24 cellular contexts compared by ENCODE assay signal in the genomic region with DNA sequence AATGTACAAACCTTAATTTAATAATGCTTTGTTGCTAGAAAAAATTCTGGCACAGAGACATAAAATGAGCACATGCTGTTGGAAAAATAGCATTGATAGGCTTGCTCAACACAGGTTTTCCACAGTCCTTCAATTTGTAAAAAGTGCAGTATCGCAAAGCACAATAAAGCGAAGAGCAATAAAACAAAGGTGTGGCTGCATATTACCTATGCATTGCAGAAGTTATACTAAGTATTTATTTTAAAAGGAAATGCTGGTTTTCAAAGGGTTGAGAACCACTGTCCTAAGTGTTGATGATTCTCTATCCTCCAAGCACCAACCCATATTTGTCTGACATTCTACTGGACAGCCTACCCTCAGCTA. TPM values are rescaled to one million over a fixed set of nuclear protein-coding genes. Genes with fewer than 3 reads are reported as not detected.
DNase-seq lines count a peak whose midpoint lies in the region; ATAC-seq, FAIRE-seq and TF ChIP-seq lines count a peak whose summit lies in the region.
"Had no signal": no experiment of that assay in that cellular context is flagged by ENCODE, and none has a peak within 500 bp of the region (broad histone marks: within the 10 kb centered on the region; RNA-seq: fewer than 3 reads in every experiment).

No MANE protein-coding gene starts in this region.

- POLR2A ChIA-PET in activated CD4-positive, alpha-beta memory T cell treated with anti-CD3 and anti-CD28 coated beads for 36 hours (lab: Charles Lee) = no interaction called here
- POLR2A ChIA-PET in CD8-positive, alpha-beta T cell (lab: Charles Lee) = no interaction called here

- WGBS in small intestine, 3 donors = 21 to 80% (median 48%) methylated on average over 2 of the region's 2 CpGs

- CTCF ChIA-PET in activated CD4-positive, alpha-beta memory T cell treated with anti-CD3 and anti-CD28 coated beads for 36 hours (lab: Charles Lee) = no interaction called here
- CTCF ChIA-PET in CD8-positive, alpha-beta T cell (lab: Charles Lee) = no interaction called here

- intact Hi-C loops in colonic mucosa (cut with DNase I) = no loop called here
- intact Hi-C loops in mucosa of descending colon (cut with DNase I, micrococcal nuclease) = no loop called here
- intact Hi-C loops in natural killer cell (cut with micrococcal nuclease) = no loop called here
- intact Hi-C loops in activated CD4-positive, alpha-beta memory T cell treated with anti-CD3 and anti-CD28 coated beads for 36 hours (cut with micrococcal nuclease) = no loop called here
- intact Hi-C loops in CD8-positive, alpha-beta T cell (cut with DNase I, micrococcal nuclease) = no loop called here

- H3K4me3 Mint-ChIP-seq in natural killer cell = no peak overlapping the region
- H3K4me3 Mint-ChIP-seq in activated CD4-positive, alpha-beta memory T cell treated with anti-CD3 and anti-CD28 coated beads for 36 hours = no peak overlapping the region
- H3K4me3 Mint-ChIP-seq in CD8-positive, alpha-beta T cell = no peak overlapping the region
- H3K4me3 Mint-ChIP-seq: CD14-positive monocyte; CD4-positive, alpha-beta memory T cell; CD4-positive, CD25-positive, alpha-beta regulatory T cell had no signal

- no peak for FAIRE-seq in small intestine (lab: Jason Lieb, UNC)
- FAIRE-seq: A204.1, D721Med, G401.6, GM12891, GM19239 had no signal

- ATAC-seq in mucosa of descending colon (peak; percentile 93), natural killer cell (no peak)
- ATAC-seq in CD8-positive, alpha-beta T cell = no peak

- peaks cover 3% of the 10 kb centered on the region for H3K4me1 ChIP-seq in colonic mucosa
- H3K4me1 ChIP-seq in mucosa of descending colon (ENCODE audit: low read depth) = no peaks in the 10 kb centered on the region
- H3K4me1 ChIP-seq in small intestine (ENCODE audit: control insufficient read depth in 2 of 2, insufficient read depth in 1 of 2, low read depth in 1 of 2, low read length in 1 of 2) = no peaks in the 10 kb centered on the region
- H3K4me1 ChIP-seq in CD8-positive, alpha-beta T cell (ENCODE audit: insufficient read depth, low read length) = no peaks in the 10 kb centered on the region
- H3K4me1 ChIP-seq: BE2C, BLaER1, Caco-2 had no signal

- no peaks in the 10 kb centered on the region for H3K9me3 Mint-ChIP-seq in natural killer cell
- no peaks in the 10 kb centered on the region for H3K9me3 Mint-ChIP-seq in activated CD4-positive, alpha-beta memory T cell treated with anti-CD3 and anti-CD28 coated beads for 36 hours
- no peaks in the 10 kb centered on the region for H3K9me3 Mint-ChIP-seq in CD8-positive, alpha-beta T cell

- H3K4me1 Mint-ChIP-seq in natural killer cell = no peaks in the 10 kb centered on the region
- no peaks in the 10 kb centered on the region for H3K4me1 Mint-ChIP-seq in activated CD4-positive, alpha-beta memory T cell treated with anti-CD3 and anti-CD28 coated beads for 36 hours (ENCODE audit: low read depth)
- H3K4me1 Mint-ChIP-seq in CD8-positive, alpha-beta T cell (ENCODE audit: low read depth) = no peaks in the 10 kb centered on the region
- H3K4me1 Mint-ChIP-seq: CD14-positive monocyte; CD4-positive, alpha-beta memory T cell; CD4-positive, CD25-positive, alpha-beta regulatory T cell had no signal

- H3K27me3 Mint-ChIP-seq in natural killer cell (ENCODE audit: low read depth in 2 of 2) = peaks cover 0 to 3% of the 10 kb centered on the region in 2 donors
- H3K27me3 Mint-ChIP-seq in activated CD4-positive, alpha-beta memory T cell treated with anti-CD3 and anti-CD28 coated beads for 36 hours = no peaks in the 10 kb centered on the region
- peaks cover 3% of the 10 kb centered on the region for H3K27me3 Mint-ChIP-seq in CD8-positive, alpha-beta T cell (ENCODE audit: low read depth)
- H3K27me3 Mint-ChIP-seq: CD4-positive, CD25-positive, alpha-beta regulatory T cell had no signal

- no peak overlapping the region for H3K9ac ChIP-seq in colonic mucosa (ENCODE audit: low read depth in 2 of 2, low read length in 2 of 2)
- H3K9ac ChIP-seq: BLaER1 had no signal

- peak overlapping the region; percentile 50 for H3K27ac ChIP-seq in colonic mucosa
- H3K27ac ChIP-seq in small intestine (ENCODE audit: low read depth in 1 of 2, low read length in 1 of 2) = no peak overlapping the region
- no peak overlapping the region for H3K27ac ChIP-seq in CD8-positive, alpha-beta T cell (ENCODE audit: low read depth, low read length)
- H3K27ac ChIP-seq: BLaER1 had no signal

- H3K36me3 ChIP-seq in colonic mucosa (no peaks in the 10 kb centered on the region), mucosa of descending colon (ENCODE audit: low read depth) (no peaks in the 10 kb centered on the region), small intestine (ENCODE audit: control insufficient read depth in 2 of 2, insufficient read depth in 2 of 2, low read length in 2 of 2) (no peaks in the 10 kb centered on the region)
- no peaks in the 10 kb centered on the region for H3K36me3 ChIP-seq in CD8-positive, alpha-beta T cell (ENCODE audit: insufficient read depth, low read length)
- H3K36me3 ChIP-seq: BE2C, BLaER1 had no signal

- no peak overlapping the region for H3K27ac Mint-ChIP-seq in natural killer cell
- no peak overlapping the region for H3K27ac Mint-ChIP-seq in activated CD4-positive, alpha-beta memory T cell treated with anti-CD3 and anti-CD28 coated beads for 36 hours
- no peak overlapping the region for H3K27ac Mint-ChIP-seq in CD8-positive, alpha-beta T cell
- H3K27ac Mint-ChIP-seq: CD14-positive monocyte; CD4-positive, alpha-beta memory T cell; CD4-positive, CD25-positive, alpha-beta regulatory T cell had no signal

- no peak for TF ChIP-seq CTCF in colonic mucosa (IDR thresholded peaks at IDR 0.05)
- no peak for TF ChIP-seq CTCF in mucosa of descending colon (IDR thresholded peaks at IDR 0.05)
- no peak for TF ChIP-seq CTCF in natural killer cell (IDR thresholded peaks at IDR 0.05)
- TF ChIP-seq CTCF in CD8-positive, alpha-beta T cell (IDR thresholded peaks at IDR 0.05) = no peak

- H3K4me3 ChIP-seq in colonic mucosa = no peak overlapping the region
- H3K4me3 ChIP-seq in mucosa of descending colon = no peak overlapping the region
- no peak overlapping the region for H3K4me3 ChIP-seq in small intestine (ENCODE audit: low read depth in 1 of 2, low read length in 2 of 2)
- H3K4me3 ChIP-seq in CD8-positive, alpha-beta T cell (ENCODE audit: low read depth, low read length) = no peak overlapping the region
- H3K4me3 ChIP-seq: BLaER1 had no signal

- no peaks in the 10 kb centered on the region for H3K36me3 Mint-ChIP-seq in natural killer cell
- no peaks in the 10 kb centered on the region for H3K36me3 Mint-ChIP-seq in activated CD4-positive, alpha-beta memory T cell treated with anti-CD3 and anti-CD28 coated beads for 36 hours
- H3K36me3 Mint-ChIP-seq in CD8-positive, alpha-beta T cell = no peaks in the 10 kb centered on the region
- H3K36me3 Mint-ChIP-seq: CD14-positive monocyte; CD4-positive, alpha-beta memory T cell; CD4-positive, CD25-positive, alpha-beta regulatory T cell had no signal

- H3K9me3 ChIP-seq in colonic mucosa (no peaks in the 10 kb centered on the region), mucosa of descending colon (no peaks in the 10 kb centered on the region), small intestine (ENCODE audit: control insufficient read depth, low read depth) (no peaks in the 10 kb centered on the region)
- H3K9me3 ChIP-seq in CD8-positive, alpha-beta T cell (ENCODE audit: low read length) = no peaks in the 10 kb centered on the region
- H3K9me3 ChIP-seq: BE2C, Caco-2 had no signal

- H3K27me3 ChIP-seq in colonic mucosa (no peaks in the 10 kb centered on the region), small intestine (ENCODE audit: control insufficient read depth in 2 of 2, insufficient read depth in 2 of 2, low read length in 2 of 2) (no peaks in the 10 kb centered on the region)
- H3K27me3 ChIP-seq in CD8-positive, alpha-beta T cell (ENCODE audit: insufficient read depth, low read length) = peaks cover 2% of the 10 kb centered on the region
- H3K27me3 ChIP-seq: BE2C, BLaER1 had no signal

- DNase-seq in colonic mucosa (no peak), mucosa of descending colon (peak in 1 of 3 donors; percentile 37), small intestine (peak; percentile 66), SHP77 (lab: John Stamatoyannopoulos, UW) (no peak), natural killer cell (no peak)
- DNase-seq in activated CD4-positive, alpha-beta memory T cell treated with anti-CD3 and anti-CD28 coated beads for 36 hours = no peak
- no peak for DNase-seq in CD8-positive, alpha-beta T cell
- DNase-seq: 8988T; ACHN; BE2C; C1 segment of cervical spinal cord; Caco-2; Calu3; CD4-positive, alpha-beta memory T cell; CD4-positive, CD25-positive, alpha-beta regulatory T cell; DMS79 treated with DMSO at 0.1 percent for 48 hours; GF-D8 had no signal

RNA-seq across cellular contexts. Expression of gene CAP2, which starts 54.1 kb away (rescaled TPM):
- total RNA-seq in colonic mucosa (10 to 100 TPM in 1 of 2 donors, 1 to 10 TPM in 1; 2.7 to 10.4 TPM), mucosa of descending colon (10 to 100 TPM in 1 of 3 donors, 1 to 10 TPM in 2; 2.2 to 56.1 (median 3.4) TPM), natural killer cell (not detected)
- 1 to 10 TPM in 2 of 3 donors, under 1 TPM in 1; 0.89 to 3.0 (median 2.7) TPM for polyA plus RNA-seq in small intestine
- not detected for total RNA-seq in activated CD4-positive, alpha-beta memory T cell treated with anti-CD3 and anti-CD28 coated beads for 36 hours
- not detected for total RNA-seq in CD8-positive, alpha-beta T cell
- total RNA-seq: CD4-positive, alpha-beta memory T cell; CD4-positive, CD25-positive, alpha-beta regulatory T cell had no signal
- polyA plus RNA-seq: CD14-positive monocyte; CD4-positive, alpha-beta memory T cell; CD4-positive, CD25-positive, alpha-beta regulatory T cell had no signal

RNA-seq across cellular contexts. Expression of gene RBM24, which starts 58.1 kb away (rescaled TPM):
- total RNA-seq in colonic mucosa (1 to 10 TPM; 2.8 to 4.9 TPM), mucosa of descending colon (1 to 10 TPM; 2.6 to 8.3 (median 6.8) TPM), natural killer cell (not detected)
- 1 to 10 TPM in 2 of 3 donors, under 1 TPM in 1; 0.67 to 2.1 (median 1.6) TPM for polyA plus RNA-seq in small intestine
- total RNA-seq in activated CD4-positive, alpha-beta memory T cell treated with anti-CD3 and anti-CD28 coated beads for 36 hours = not detected
- 1 to 10 TPM; 2.6 to 2.7 TPM for total RNA-seq in CD8-positive, alpha-beta T cell
- total RNA-seq: Caco-2; CD4-positive, alpha-beta memory T cell; CD4-positive, CD25-positive, alpha-beta regulatory T cell had no signal
- polyA plus RNA-seq: CD14-positive monocyte; CD4-positive, alpha-beta memory T cell; CD4-positive, CD25-positive, alpha-beta regulatory T cell had no signal
